ENCODE assay signal across 1 cellular context in the genomic region with DNA sequence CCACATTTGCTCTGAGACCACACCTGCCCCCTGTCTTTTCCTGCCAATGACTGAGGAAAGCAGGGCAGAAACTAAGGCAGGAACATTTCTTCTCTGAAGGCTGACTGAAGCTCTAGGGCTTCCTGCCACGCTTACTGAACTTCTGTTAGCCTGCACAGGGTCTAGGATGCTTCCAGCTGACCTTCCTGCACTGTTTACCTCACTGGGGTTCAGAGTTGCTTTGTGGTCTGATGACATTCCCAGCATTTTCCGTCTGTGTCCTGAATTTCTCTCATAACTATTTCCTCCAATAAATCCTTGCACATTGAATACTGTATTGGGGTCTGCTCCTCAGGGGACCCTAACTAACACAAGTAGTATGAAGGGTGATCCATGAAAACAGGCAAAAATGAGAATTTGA.
TF ChIP-seq lines count a peak whose summit lies in the region.

No MANE protein-coding gene starts in this region.

TF ChIP-seq in HepG2, 621 proteins besides CTCF, POLR2A, EP300 and RAD21:
- TF ChIP-seq SAP130 (CRISPR knock-in tag; IDR thresholded peaks at IDR 0.05; ENCODE audit: low read depth) (peak; percentile 41; the same call in 1 of the 2 replicates), RARA (CRISPR knock-in tag; IDR thresholded peaks at IDR 0.05) (peak; percentile 44), IRF2 (CRISPR knock-in tag; IDR thresholded peaks at IDR 0.05) (0 out of 2 replicates have a peak, but pooled peaks have one; percentile 24), FOXO1 (CRISPR knock-in tag; IDR thresholded peaks at IDR 0.05) (0 out of 2 replicates have a peak, but pooled peaks have one; percentile 28), FOXA3 (CRISPR knock-in tag; IDR thresholded peaks at IDR 0.05) (0 out of 2 replicates have a peak, but pooled peaks have one; percentile 8), ELF3 (CRISPR knock-in tag; IDR thresholded peaks at IDR 0.05) (peak; percentile 67; the same call in 1 of the 2 replicates), ZIK1 (CRISPR knock-in tag; IDR thresholded peaks at IDR 0.05; ENCODE audit: borderline replicate concordance, low read depth) (no peak), TEAD3 (CRISPR knock-in tag; optimal IDR thresholded peaks at IDR 0.05; ENCODE audit: borderline replicate concordance) (peak; percentile 77), KDM2A (CRISPR knock-in tag; IDR thresholded peaks at IDR 0.05; ENCODE audit: borderline replicate concordance, low read depth) (no peak), ZNF761 (CRISPR knock-in tag; conservative IDR thresholded peaks at IDR 0.05) (no peak), PCBP2 (optimal IDR thresholded peaks at IDR 0.05; ENCODE audit: low read depth, low read length, poor library complexity, severe bottlenecking) (no peak), ZNF546 (CRISPR knock-in tag; conservative IDR thresholded peaks at IDR 0.05) (no peak), FOXK1 (CRISPR knock-in tag; IDR thresholded peaks at IDR 0.05; ENCODE audit: borderline replicate concordance, low read depth) (peak; percentile 20; the same call in 1 of the 2 replicates), ZBTB40 (IDR thresholded peaks at IDR 0.05) (no peak), ZBTB40 (CRISPR knock-in tag; IDR thresholded peaks at IDR 0.05) (no peak), ETV5 (CRISPR knock-in tag; IDR thresholded peaks at IDR 0.05; ENCODE audit: borderline replicate concordance) (peak; percentile 24; the same call in 1 of the 2 replicates)
- TF ChIP-seq, protein P1, sequence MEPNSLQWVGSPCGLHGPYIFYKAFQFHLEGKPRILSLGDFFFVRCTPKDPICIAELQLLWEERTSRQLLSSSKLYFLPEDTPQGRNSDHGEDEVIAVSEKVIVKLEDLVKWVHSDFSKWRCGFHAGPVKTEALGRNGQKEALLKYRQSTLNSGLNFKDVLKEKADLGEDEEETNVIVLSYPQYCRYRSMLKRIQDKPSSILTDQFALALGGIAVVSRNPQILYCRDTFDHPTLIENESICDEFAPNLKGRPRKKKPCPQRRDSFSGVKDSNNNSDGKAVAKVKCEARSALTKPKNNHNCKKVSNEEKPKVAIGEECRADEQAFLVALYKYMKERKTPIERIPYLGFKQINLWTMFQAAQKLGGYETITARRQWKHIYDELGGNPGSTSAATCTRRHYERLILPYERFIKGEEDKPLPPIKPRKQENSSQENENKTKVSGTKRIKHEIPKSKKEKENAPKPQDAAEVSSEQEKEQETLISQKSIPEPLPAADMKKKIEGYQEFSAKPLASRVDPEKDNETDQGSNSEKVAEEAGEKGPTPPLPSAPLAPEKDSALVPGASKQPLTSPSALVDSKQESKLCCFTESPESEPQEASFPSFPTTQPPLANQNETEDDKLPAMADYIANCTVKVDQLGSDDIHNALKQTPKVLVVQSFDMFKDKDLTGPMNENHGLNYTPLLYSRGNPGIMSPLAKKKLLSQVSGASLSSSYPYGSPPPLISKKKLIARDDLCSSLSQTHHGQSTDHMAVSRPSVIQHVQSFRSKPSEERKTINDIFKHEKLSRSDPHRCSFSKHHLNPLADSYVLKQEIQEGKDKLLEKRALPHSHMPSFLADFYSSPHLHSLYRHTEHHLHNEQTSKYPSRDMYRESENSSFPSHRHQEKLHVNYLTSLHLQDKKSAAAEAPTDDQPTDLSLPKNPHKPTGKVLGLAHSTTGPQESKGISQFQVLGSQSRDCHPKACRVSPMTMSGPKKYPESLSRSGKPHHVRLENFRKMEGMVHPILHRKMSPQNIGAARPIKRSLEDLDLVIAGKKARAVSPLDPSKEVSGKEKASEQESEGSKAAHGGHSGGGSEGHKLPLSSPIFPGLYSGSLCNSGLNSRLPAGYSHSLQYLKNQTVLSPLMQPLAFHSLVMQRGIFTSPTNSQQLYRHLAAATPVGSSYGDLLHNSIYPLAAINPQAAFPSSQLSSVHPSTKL (CRISPR knock-in tag; IDR thresholded peaks at IDR 0.05) = 0 out of 2 replicates have a peak, but pooled peaks have one; percentile 26
- TF ChIP-seq, protein P2, sequence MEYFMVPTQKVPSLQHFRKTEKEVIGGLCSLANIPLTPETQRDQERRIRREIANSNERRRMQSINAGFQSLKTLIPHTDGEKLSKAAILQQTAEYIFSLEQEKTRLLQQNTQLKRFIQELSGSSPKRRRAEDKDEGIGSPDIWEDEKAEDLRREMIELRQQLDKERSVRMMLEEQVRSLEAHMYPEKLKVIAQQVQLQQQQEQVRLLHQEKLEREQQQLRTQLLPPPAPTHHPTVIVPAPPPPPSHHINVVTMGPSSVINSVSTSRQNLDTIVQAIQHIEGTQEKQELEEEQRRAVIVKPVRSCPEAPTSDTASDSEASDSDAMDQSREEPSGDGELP (IDR thresholded peaks at IDR 0.05; ENCODE audit: borderline replicate concordance, low read depth) = peak; percentile 71; the same call in 1 of the 2 replicates
- TF ChIP-seq, protein P3, sequence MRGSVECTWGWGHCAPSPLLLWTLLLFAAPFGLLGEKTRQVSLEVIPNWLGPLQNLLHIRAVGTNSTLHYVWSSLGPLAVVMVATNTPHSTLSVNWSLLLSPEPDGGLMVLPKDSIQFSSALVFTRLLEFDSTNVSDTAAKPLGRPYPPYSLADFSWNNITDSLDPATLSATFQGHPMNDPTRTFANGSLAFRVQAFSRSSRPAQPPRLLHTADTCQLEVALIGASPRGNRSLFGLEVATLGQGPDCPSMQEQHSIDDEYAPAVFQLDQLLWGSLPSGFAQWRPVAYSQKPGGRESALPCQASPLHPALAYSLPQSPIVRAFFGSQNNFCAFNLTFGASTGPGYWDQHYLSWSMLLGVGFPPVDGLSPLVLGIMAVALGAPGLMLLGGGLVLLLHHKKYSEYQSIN (CRISPR knock-in tag; IDR thresholded peaks at IDR 0.05; ENCODE audit: borderline replicate concordance) = no peak
